ENCODE assay signal across 2 cellular contexts in genomic region chr7:55307123-55307916, GRCh38.
TF ChIP-seq lines count a peak whose summit lies in the region.

No MANE protein-coding gene starts in this region.

TF ChIP-seq in GM23338, 12 proteins besides CTCF, POLR2A, EP300 and RAD21:
- TF ChIP-seq, protein P1, sequence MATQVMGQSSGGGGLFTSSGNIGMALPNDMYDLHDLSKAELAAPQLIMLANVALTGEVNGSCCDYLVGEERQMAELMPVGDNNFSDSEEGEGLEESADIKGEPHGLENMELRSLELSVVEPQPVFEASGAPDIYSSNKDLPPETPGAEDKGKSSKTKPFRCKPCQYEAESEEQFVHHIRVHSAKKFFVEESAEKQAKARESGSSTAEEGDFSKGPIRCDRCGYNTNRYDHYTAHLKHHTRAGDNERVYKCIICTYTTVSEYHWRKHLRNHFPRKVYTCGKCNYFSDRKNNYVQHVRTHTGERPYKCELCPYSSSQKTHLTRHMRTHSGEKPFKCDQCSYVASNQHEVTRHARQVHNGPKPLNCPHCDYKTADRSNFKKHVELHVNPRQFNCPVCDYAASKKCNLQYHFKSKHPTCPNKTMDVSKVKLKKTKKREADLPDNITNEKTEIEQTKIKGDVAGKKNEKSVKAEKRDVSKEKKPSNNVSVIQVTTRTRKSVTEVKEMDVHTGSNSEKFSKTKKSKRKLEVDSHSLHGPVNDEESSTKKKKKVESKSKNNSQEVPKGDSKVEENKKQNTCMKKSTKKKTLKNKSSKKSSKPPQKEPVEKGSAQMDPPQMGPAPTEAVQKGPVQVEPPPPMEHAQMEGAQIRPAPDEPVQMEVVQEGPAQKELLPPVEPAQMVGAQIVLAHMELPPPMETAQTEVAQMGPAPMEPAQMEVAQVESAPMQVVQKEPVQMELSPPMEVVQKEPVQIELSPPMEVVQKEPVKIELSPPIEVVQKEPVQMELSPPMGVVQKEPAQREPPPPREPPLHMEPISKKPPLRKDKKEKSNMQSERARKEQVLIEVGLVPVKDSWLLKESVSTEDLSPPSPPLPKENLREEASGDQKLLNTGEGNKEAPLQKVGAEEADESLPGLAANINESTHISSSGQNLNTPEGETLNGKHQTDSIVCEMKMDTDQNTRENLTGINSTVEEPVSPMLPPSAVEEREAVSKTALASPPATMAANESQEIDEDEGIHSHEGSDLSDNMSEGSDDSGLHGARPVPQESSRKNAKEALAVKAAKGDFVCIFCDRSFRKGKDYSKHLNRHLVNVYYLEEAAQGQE (IDR thresholded peaks at IDR 0.05; ENCODE audit: unreplicated experiment) = no peak
- TF ChIP-seq ZNF331 (CRISPR knock-in tag; IDR thresholded peaks at IDR 0.05; ENCODE audit: low read depth) (no peak), EZH2phosphoT487 (IDR thresholded peaks at IDR 0.05; ENCODE audit: unreplicated experiment) (no peak), JUNB (IDR thresholded peaks at IDR 0.05; ENCODE audit: unreplicated experiment) (no peak), ZNF114 (CRISPR knock-in tag; IDR thresholded peaks at IDR 0.05) (no peak), NANOG (IDR thresholded peaks at IDR 0.05; ENCODE audit: borderline replicate concordance) (no peak)
- TF ChIP-seq, protein P2, sequence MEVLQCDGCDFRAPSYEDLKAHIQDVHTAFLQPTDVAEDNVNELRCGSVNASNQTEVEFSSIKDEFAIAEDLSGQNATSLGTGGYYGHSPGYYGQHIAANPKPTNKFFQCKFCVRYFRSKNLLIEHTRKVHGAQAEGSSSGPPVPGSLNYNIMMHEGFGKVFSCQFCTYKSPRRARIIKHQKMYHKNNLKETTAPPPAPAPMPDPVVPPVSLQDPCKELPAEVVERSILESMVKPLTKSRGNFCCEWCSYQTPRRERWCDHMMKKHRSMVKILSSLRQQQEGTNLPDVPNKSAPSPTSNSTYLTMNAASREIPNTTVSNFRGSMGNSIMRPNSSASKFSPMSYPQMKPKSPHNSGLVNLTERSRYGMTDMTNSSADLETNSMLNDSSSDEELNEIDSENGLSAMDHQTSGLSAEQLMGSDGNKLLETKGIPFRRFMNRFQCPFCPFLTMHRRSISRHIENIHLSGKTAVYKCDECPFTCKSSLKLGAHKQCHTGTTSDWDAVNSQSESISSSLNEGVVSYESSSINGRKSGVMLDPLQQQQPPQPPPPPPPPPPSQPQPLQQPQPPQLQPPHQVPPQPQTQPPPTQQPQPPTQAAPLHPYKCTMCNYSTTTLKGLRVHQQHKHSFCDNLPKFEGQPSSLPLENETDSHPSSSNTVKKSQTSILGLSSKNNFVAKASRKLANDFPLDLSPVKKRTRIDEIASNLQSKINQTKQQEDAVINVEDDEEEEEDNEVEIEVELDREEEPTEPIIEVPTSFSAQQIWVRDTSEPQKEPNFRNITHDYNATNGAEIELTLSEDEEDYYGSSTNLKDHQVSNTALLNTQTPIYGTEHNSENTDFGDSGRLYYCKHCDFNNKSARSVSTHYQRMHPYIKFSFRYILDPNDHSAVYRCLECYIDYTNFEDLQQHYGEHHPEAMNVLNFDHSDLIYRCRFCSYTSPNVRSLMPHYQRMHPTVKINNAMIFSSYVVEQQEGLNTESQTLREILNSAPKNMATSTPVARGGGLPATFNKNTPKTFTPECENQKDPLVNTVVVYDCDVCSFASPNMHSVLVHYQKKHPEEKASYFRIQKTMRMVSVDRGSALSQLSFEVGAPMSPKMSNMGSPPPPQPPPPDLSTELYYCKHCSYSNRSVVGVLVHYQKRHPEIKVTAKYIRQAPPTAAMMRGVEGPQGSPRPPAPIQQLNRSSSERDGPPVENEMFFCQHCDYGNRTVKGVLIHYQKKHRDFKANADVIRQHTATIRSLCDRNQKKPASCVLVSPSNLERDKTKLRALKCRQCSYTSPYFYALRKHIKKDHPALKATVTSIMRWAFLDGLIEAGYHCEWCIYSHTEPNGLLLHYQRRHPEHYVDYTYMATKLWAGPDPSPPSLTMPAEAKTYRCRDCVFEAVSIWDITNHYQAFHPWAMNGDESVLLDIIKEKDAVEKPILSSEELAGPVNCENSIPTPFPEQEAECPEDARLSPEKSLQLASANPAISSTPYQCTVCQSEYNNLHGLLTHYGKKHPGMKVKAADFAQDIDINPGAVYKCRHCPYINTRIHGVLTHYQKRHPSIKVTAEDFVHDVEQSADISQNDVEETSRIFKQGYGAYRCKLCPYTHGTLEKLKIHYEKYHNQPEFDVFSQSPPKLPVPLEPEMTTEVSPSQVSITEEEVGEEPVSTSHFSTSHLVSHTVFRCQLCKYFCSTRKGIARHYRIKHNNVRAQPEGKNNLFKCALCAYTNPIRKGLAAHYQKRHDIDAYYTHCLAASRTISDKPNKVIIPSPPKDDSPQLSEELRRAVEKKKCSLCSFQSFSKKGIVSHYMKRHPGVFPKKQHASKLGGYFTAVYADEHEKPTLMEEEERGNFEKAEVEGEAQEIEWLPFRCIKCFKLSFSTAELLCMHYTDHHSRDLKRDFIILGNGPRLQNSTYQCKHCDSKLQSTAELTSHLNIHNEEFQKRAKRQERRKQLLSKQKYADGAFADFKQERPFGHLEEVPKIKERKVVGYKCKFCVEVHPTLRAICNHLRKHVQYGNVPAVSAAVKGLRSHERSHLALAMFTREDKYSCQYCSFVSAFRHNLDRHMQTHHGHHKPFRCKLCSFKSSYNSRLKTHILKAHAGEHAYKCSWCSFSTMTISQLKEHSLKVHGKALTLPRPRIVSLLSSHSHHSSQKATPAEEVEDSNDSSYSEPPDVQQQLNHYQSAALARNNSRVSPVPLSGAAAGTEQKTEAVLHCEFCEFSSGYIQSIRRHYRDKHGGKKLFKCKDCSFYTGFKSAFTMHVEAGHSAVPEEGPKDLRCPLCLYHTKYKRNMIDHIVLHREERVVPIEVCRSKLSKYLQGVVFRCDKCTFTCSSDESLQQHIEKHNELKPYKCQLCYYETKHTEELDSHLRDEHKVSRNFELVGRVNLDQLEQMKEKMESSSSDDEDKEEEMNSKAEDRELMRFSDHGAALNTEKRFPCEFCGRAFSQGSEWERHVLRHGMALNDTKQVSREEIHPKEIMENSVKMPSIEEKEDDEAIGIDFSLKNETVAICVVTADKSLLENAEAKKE (CRISPR knock-in tag; IDR thresholded peaks at IDR 0.05) = no peak
TF ChIP-seq in GM23338: peak in this region for 0.

TF ChIP-seq in WTC11, 78 proteins besides CTCF, POLR2A, EP300 and RAD21 (continued from another document):
- TF ChIP-seq ATF1 (CRISPR knock-in tag; IDR thresholded peaks at IDR 0.05) (no peak), GABPB1 (CRISPR knock-in tag; IDR thresholded peaks at IDR 0.05) (peak; percentile 94), SP1 (CRISPR knock-in tag; conservative IDR thresholded peaks at IDR 0.05) (no peak)
- TF ChIP-seq, protein P3, sequence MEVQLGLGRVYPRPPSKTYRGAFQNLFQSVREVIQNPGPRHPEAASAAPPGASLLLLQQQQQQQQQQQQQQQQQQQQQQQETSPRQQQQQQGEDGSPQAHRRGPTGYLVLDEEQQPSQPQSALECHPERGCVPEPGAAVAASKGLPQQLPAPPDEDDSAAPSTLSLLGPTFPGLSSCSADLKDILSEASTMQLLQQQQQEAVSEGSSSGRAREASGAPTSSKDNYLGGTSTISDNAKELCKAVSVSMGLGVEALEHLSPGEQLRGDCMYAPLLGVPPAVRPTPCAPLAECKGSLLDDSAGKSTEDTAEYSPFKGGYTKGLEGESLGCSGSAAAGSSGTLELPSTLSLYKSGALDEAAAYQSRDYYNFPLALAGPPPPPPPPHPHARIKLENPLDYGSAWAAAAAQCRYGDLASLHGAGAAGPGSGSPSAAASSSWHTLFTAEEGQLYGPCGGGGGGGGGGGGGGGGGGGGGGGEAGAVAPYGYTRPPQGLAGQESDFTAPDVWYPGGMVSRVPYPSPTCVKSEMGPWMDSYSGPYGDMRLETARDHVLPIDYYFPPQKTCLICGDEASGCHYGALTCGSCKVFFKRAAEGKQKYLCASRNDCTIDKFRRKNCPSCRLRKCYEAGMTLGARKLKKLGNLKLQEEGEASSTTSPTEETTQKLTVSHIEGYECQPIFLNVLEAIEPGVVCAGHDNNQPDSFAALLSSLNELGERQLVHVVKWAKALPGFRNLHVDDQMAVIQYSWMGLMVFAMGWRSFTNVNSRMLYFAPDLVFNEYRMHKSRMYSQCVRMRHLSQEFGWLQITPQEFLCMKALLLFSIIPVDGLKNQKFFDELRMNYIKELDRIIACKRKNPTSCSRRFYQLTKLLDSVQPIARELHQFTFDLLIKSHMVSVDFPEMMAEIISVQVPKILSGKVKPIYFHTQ (CRISPR knock-in tag; IDR thresholded peaks at IDR 0.05) = no peak
